In the genomic region with DNA sequence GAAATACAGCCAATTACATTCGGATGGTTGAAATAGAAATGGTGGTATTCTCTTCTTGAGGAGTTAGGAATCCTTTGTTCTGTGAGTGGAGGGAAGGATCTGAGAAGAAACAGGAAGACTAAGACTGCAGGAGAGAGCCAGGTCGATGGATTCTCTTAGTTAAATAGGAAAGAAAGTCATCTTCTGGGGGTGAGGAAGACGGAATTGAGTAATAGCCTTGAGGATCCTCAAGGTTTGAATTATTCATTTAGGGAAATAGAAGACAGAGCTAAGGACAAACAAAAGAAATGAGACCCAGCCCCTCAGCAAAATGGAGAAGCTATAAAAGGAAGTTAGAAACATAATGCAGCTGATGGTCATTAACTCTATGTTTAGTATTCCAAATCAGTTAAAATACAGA, we compare ENCODE assay signal across 8 cellular contexts. TPM values are rescaled to one million over a fixed set of nuclear protein-coding genes. Genes with fewer than 3 reads are reported as not detected.
DNase-seq lines count a peak whose midpoint lies in the region; ATAC-seq and TF ChIP-seq lines count a peak whose summit lies in the region.

No MANE protein-coding gene starts in this region.

- H3K9me3 ChIP-seq in OCI-LY3 (ENCODE audit: insufficient read depth, low read length) (no peaks in the 10 kb centered on the region), fibroblast of lung (ENCODE audit: control insufficient read depth, insufficient read depth, low read depth, low read length) (no peaks in the 10 kb centered on the region), sigmoid colon (no peaks in the 10 kb centered on the region)

- H3K9me3 Mint-ChIP-seq in stimulated activated effector memory CD8-positive, alpha-beta T cell treated with anti-CD3 and anti-CD28 coated beads, Interleukin-12 subunit alpha, Interleukin-12 subunit beta, amount 100 ng/mL, for 72 hours: no peaks in the 10 kb centered on the region
- no peaks in the 10 kb centered on the region for H3K9me3 Mint-ChIP-seq in osteocyte (ENCODE audit: unreplicated experiment)

- no peak overlapping the region for H3K27ac Mint-ChIP-seq in stimulated activated effector memory CD8-positive, alpha-beta T cell treated with anti-CD3 and anti-CD28 coated beads, Interleukin-12 subunit alpha, Interleukin-12 subunit beta, amount 100 ng/mL, for 72 hours
- no peak overlapping the region for H3K27ac Mint-ChIP-seq in osteocyte (ENCODE audit: unreplicated experiment)

- peak overlapping the region; percentile 94 for H3K4me2 ChIP-seq in OCI-LY3 (ENCODE audit: low read length)
- H3K4me2 ChIP-seq in fibroblast of lung (ENCODE audit: extremely low read depth, insufficient read depth, low read length): peak overlapping the region; percentile 81

- H3K27me3 ChIP-seq in OCI-LY3 (ENCODE audit: low read depth, low read length): no peaks in the 10 kb centered on the region
- no peaks in the 10 kb centered on the region for H3K27me3 ChIP-seq in fibroblast of lung (ENCODE audit: control insufficient read depth, insufficient read depth, low read length)
- H3K27me3 ChIP-seq in sigmoid colon: no peaks in the 10 kb centered on the region

- H3K36me3 Mint-ChIP-seq in stimulated activated effector memory CD8-positive, alpha-beta T cell treated with anti-CD3 and anti-CD28 coated beads, Interleukin-12 subunit alpha, Interleukin-12 subunit beta, amount 100 ng/mL, for 72 hours: peaks cover 9% of the 10 kb centered on the region
- H3K36me3 Mint-ChIP-seq in osteocyte (ENCODE audit: unreplicated experiment): peaks cover 5% of the 10 kb centered on the region

- WGBS in sigmoid colon, 2 donors: 5 to 6% methylated on average over 3 of the region's 3 CpGs

- peaks cover 64% of the 10 kb centered on the region for H3K79me2 ChIP-seq in OCI-LY3 (ENCODE audit: low read length)
- H3K79me2 ChIP-seq in fibroblast of lung (ENCODE audit: control insufficient read depth, insufficient read depth, low read length): peaks cover 64% of the 10 kb centered on the region

- H4K20me1 ChIP-seq in OCI-LY3 (ENCODE audit: insufficient read depth, low read length) (peaks cover 38% of the 10 kb centered on the region), fibroblast of lung (ENCODE audit: control insufficient read depth, extremely low read depth, insufficient read depth, low read length) (no peaks in the 10 kb centered on the region)

- TF ChIP-seq CTCF in OCI-LY3 (IDR thresholded peaks at IDR 0.05; ENCODE audit: low read depth, low read length): no peak
- TF ChIP-seq CTCF in fibroblast of lung (conservative IDR thresholded peaks at IDR 0.05 in 1 of 2, IDR thresholded peaks at IDR 0.05 in 1 of 2; ENCODE audit: low read depth in 1 of 2, low read length in 2 of 2): no peak
- no peak for TF ChIP-seq CTCF in sigmoid colon (IDR thresholded peaks at IDR 0.05)
- no peak for TF ChIP-seq CTCF in osteocyte (IDR thresholded peaks at IDR 0.05)

- DNase-seq in fibroblast of lung (ENCODE audit: low read depth in 2 of 2) (peak; percentile 26 to 36), sigmoid colon (no peak), posterior cingulate gyrus (no peak), osteocyte (ENCODE audit: extremely low spot score, unreplicated experiment) (no peak), head of caudate nucleus (no peak)
- no peak for DNase-seq in stimulated activated effector memory CD8-positive, alpha-beta T cell treated with anti-CD3 and anti-CD28 coated beads, Interleukin-12 subunit alpha, Interleukin-12 subunit beta, amount 100 ng/mL, for 72 hours (ENCODE audit: low spot score in 2 of 2)

- H3K27ac ChIP-seq in OCI-LY3 (ENCODE audit: low read length): peak overlapping the region; percentile 64
- peak overlapping the region; percentile 99 for H3K27ac ChIP-seq in fibroblast of lung (ENCODE audit: insufficient read depth, low read length)
- H3K27ac ChIP-seq in sigmoid colon: peak overlapping the region; percentile 95 to 99 (median 98)

- no peak for TF ChIP-seq EP300 in sigmoid colon (IDR thresholded peaks at IDR 0.05)

- H3K36me3 ChIP-seq in OCI-LY3 (replicated peaks; ENCODE audit: low read depth, low read length): peaks cover 4% of the 10 kb centered on the region
- H3K36me3 ChIP-seq in fibroblast of lung (ENCODE audit: control insufficient read depth, insufficient read depth, low read length): no peaks in the 10 kb centered on the region
- no peaks in the 10 kb centered on the region for H3K36me3 ChIP-seq in sigmoid colon

- no peaks in the 10 kb centered on the region for H3K27me3 Mint-ChIP-seq in osteocyte (ENCODE audit: unreplicated experiment)

- H3K9ac ChIP-seq in OCI-LY3 (ENCODE audit: low read length) (peak overlapping the region; percentile 84), fibroblast of lung (ENCODE audit: insufficient read depth, low read length) (peak overlapping the region; percentile 99)

- H3K4me1 ChIP-seq in OCI-LY3 (ENCODE audit: low read length) (peaks cover 18% of the 10 kb centered on the region), fibroblast of lung (ENCODE audit: control insufficient read depth, extremely low read depth, insufficient read depth, low read length) (peaks cover 3% of the 10 kb centered on the region), sigmoid colon (peaks cover 0 to 56% (median 42%) of the 10 kb centered on the region in 4 donors)

- ATAC-seq in stimulated activated effector memory CD8-positive, alpha-beta T cell treated with anti-CD3 and anti-CD28 coated beads, Interleukin-12 subunit alpha, Interleukin-12 subunit beta, amount 100 ng/mL, for 72 hours: no peak

- no peak for TF ChIP-seq POLR2A in sigmoid colon (IDR thresholded peaks at IDR 0.05)

- intact Hi-C loops in sigmoid colon (cut with DNase I) (loop anchor here (5.0 kb wide), 2 partner anchors 147 to 692 kb away; partner anchors contain the start of genes OSR1 and TTC32), posterior cingulate gyrus (cut with DNase I) (loop anchor here (2.0 to 5.0 kb wide), 2 partner anchors 59 to 147 kb away; partner anchors contain the start of genes TTC32 and WDR35), head of caudate nucleus (cut with DNase I) (loop anchor here (2.0 to 10.0 kb wide), 2 partner anchors 59 to 145 kb away; partner anchors contain the start of genes TTC32 and WDR35)

- peaks cover 25% of the 10 kb centered on the region for H3K4me1 Mint-ChIP-seq in stimulated activated effector memory CD8-positive, alpha-beta T cell treated with anti-CD3 and anti-CD28 coated beads, Interleukin-12 subunit alpha, Interleukin-12 subunit beta, amount 100 ng/mL, for 72 hours
- H3K4me1 Mint-ChIP-seq in osteocyte (ENCODE audit: unreplicated experiment): peaks cover 32% of the 10 kb centered on the region

- H3K4me3 Mint-ChIP-seq in stimulated activated effector memory CD8-positive, alpha-beta T cell treated with anti-CD3 and anti-CD28 coated beads, Interleukin-12 subunit alpha, Interleukin-12 subunit beta, amount 100 ng/mL, for 72 hours: no peak overlapping the region
- no peak overlapping the region for H3K4me3 Mint-ChIP-seq in osteocyte (ENCODE audit: unreplicated experiment)

- H2AFZ ChIP-seq in OCI-LY3 (ENCODE audit: low read depth, low read length) (no peak overlapping the region), fibroblast of lung (ENCODE audit: low read length) (no peak overlapping the region)

- peak overlapping the region; percentile 91 for H3K4me3 ChIP-seq in GM08714 (ENCODE audit: low read length)
- H3K4me3 ChIP-seq in OCI-LY3 (ENCODE audit: low read length): peak overlapping the region; percentile 95
- peak overlapping the region; percentile 94 to 98 (median 96) for H3K4me3 ChIP-seq in fibroblast of lung (replicated peaks in 1 of 4; ENCODE audit: control extremely low read depth in 1 of 4, insufficient read depth in 1 of 4, low read depth in 3 of 4, low read length in 4 of 4)
- peak overlapping the region; percentile 55 to 91 (median 82) for H3K4me3 ChIP-seq in sigmoid colon

RNA-seq across cellular contexts. Expression of gene LAPTM4A, which starts 1.8 kb away (rescaled TPM):
- 155 and 193 TPM in 2 replicates for total RNA-seq in fibroblast of lung
- 634 and 1,101 TPM in 2 replicates for polyA plus RNA-seq in fibroblast of lung
- polyA plus RNA-seq in fibroblast of lung (2012): 303 and 486 TPM in 2 replicates
- polyA minus RNA-seq in fibroblast of lung (ENCODE audit: low replicate concordance): 73.7 and 98.5 TPM in 2 replicates
- 100 to 1,000 TPM; 181 to 246 (median 227) TPM for total RNA-seq in sigmoid colon
- 100 to 1,000 TPM in 1 of 3 donors, 10 to 100 TPM in 2; 59.2 to 192 (median 62.5) TPM for polyA plus RNA-seq in sigmoid colon
- total RNA-seq in osteocyte: 560 and 578 TPM in 2 replicates

RNA-seq across cellular contexts. Expression of gene MATN3, which starts 37.2 kb away (rescaled TPM):
- total RNA-seq in fibroblast of lung (0.51 and 2.3 TPM in 2 replicates), sigmoid colon (under 1 TPM; 0.54 to 0.82 (median 0.63) TPM), osteocyte (12.2 and 12.8 TPM in 2 replicates)
- polyA plus RNA-seq in fibroblast of lung (4.5 and 6.9 TPM in 2 replicates), sigmoid colon (under 1 TPM in 1 of 3 donors, not detected in 2; 0.32 TPM)
- 3.6 and 5.5 TPM in 2 replicates for polyA plus RNA-seq in fibroblast of lung (2012)
- 1.8 and 2.6 TPM in 2 replicates for polyA minus RNA-seq in fibroblast of lung (ENCODE audit: low replicate concordance)

RNA-seq across cellular contexts. Expression of gene WDR35, which starts 59.7 kb away (rescaled TPM):
- total RNA-seq in fibroblast of lung (11.6 and 13.4 TPM in 2 replicates), sigmoid colon (10 to 100 TPM in 3 of 4 donors, 1 to 10 TPM in 1; 7.2 to 15.5 (median 11.9) TPM), osteocyte (11.0 and 11.4 TPM in 2 replicates)
- polyA plus RNA-seq in fibroblast of lung (7.0 and 8.3 TPM in 2 replicates), sigmoid colon (1 to 10 TPM in 1 of 3 donors, under 1 TPM in 2; 0.46 to 2.2 (median 0.60) TPM)
- polyA plus RNA-seq in fibroblast of lung (2012): 3.8 and 4.7 TPM in 2 replicates
- 1.2 and 1.6 TPM in 2 replicates for polyA minus RNA-seq in fibroblast of lung (ENCODE audit: low replicate concordance)

Comparison
In these comparisons a context has a peak if more than half of its experiments do, and no peak if none do; other contexts are left out.
1. DNase-seq: peak in fibroblast of lung (2 of 2); none in sigmoid colon (single experiment), stimulated activated effector memory CD8-positive, alpha-beta T cell treated with anti-CD3 and anti-CD28 coated beads, Interleukin-12 subunit alpha, Interleukin-12 subunit beta, amount 100 ng/mL, for 72 hours (0 of 2), posterior cingulate gyrus (0 of 10), osteocyte (single experiment) and head of caudate nucleus (0 of 42).
2. Peak in every context shown above with its lines, with median percentiles within 50 percentile points of each other: H3K4me3 ChIP-seq and H3K27ac ChIP-seq.